Comparison of ENCODE assay signal across 7 cellular contexts in genomic region chr3:39407259-39407629, GRCh38. TPM values are rescaled to one million over a fixed set of nuclear protein-coding genes. Genes with fewer than 3 reads are reported as not detected.
DNase-seq lines count a peak whose midpoint lies in the region; ATAC-seq lines count a peak whose summit lies in the region.

No MANE protein-coding gene starts in this region.

- peaks cover 55% of the 10 kb centered on the region for H3K4me1 Mint-ChIP-seq in activated T-helper 1 cell treated with anti-CD3 and anti-CD28 coated beads, Interleukin-12 subunit alpha, Interleukin-12 subunit beta, Interleukin-2, Interleukin-4 antibody, amounts not matched to agents 30 ng/mL and 10 ng/mL and 1 ng/mL, durations not matched to agents 14 hours and 24 hours and 36 hours (ENCODE audit: low read depth)
- H3K4me1 Mint-ChIP-seq in stimulated activated memory B cell treated with anti-CD40 and anti-IgM and Interleukin-4, amounts not matched to agents 10 μg/mL and 1 μg/mL and 100 μg/mL, for 72 hours: peaks cover 41% of the 10 kb centered on the region

- peaks cover 49% of the 10 kb centered on the region for H3K36me3 Mint-ChIP-seq in activated T-helper 1 cell treated with anti-CD3 and anti-CD28 coated beads, Interleukin-12 subunit alpha, Interleukin-12 subunit beta, Interleukin-2, Interleukin-4 antibody, amounts not matched to agents 30 ng/mL and 10 ng/mL and 1 ng/mL, durations not matched to agents 14 hours and 24 hours and 36 hours (ENCODE audit: low read depth)
- H3K36me3 Mint-ChIP-seq in stimulated activated memory B cell treated with anti-CD40 and anti-IgM and Interleukin-4, amounts not matched to agents 10 μg/mL and 1 μg/mL and 100 μg/mL, for 72 hours: peaks cover 46% of the 10 kb centered on the region

- H3K9me3 ChIP-seq in HUES48 (ENCODE audit: control insufficient read depth, insufficient read depth, low read length) (no peaks in the 10 kb centered on the region), iPS-18a (ENCODE audit: control insufficient read depth, low read depth, low read length) (no peaks in the 10 kb centered on the region)

- peaks cover 27% of the 10 kb centered on the region for H3K4me1 ChIP-seq in HUES48 (ENCODE audit: control insufficient read depth, insufficient read depth, low read length)
- peaks cover 39% of the 10 kb centered on the region for H3K4me1 ChIP-seq in iPS-18a (ENCODE audit: control insufficient read depth, low read depth, low read length)

- no peak for ATAC-seq in stimulated activated memory B cell treated with anti-CD40 and anti-IgM and Interleukin-4, amounts not matched to agents 10 μg/mL and 1 μg/mL and 100 μg/mL, for 72 hours
- no peak for ATAC-seq in GM19328 (IDR thresholded peaks at IDR 0.05; ENCODE audit: unreplicated experiment)

- no peaks in the 10 kb centered on the region for H3K27me3 ChIP-seq in HUES48 (ENCODE audit: control insufficient read depth, insufficient read depth, low read length)
- H3K27me3 ChIP-seq in iPS-18a (ENCODE audit: control insufficient read depth, insufficient read depth, low read length): no peaks in the 10 kb centered on the region

- H3K36me3 ChIP-seq in HUES48 (ENCODE audit: control insufficient read depth, insufficient read depth, low read length) (peaks cover 53% of the 10 kb centered on the region), iPS-18a (ENCODE audit: control insufficient read depth, low read depth, low read length) (peaks cover 53% of the 10 kb centered on the region)

- peak overlapping the region; percentile 92 for H3K27ac ChIP-seq in HUES48 (ENCODE audit: low read depth, low read length)
- H3K27ac ChIP-seq in iPS-18a (ENCODE audit: low read length): peak overlapping the region; percentile 95

- no peak for DNase-seq in activated T-helper 1 cell treated with anti-CD3 and anti-CD28 coated beads, Interleukin-12 subunit alpha, Interleukin-12 subunit beta, Interleukin-2, Interleukin-4 antibody, amounts not matched to agents 30 ng/mL and 10 ng/mL and 1 ng/mL, durations not matched to agents 14 hours and 24 hours and 36 hours (ENCODE audit: low spot score)
- DNase-seq in EL (no peak), NCI-H2081 treated with DMSO at 0.1 percent for 48 hours (lab: John Stamatoyannopoulos, UW) (no peak)

- intact Hi-C loops in activated T-helper 1 cell treated with anti-CD3 and anti-CD28 coated beads, Interleukin-12 subunit alpha, Interleukin-12 subunit beta, Interleukin-2, Interleukin-4 antibody, amounts not matched to agents 30 ng/mL and 10 ng/mL and 1 ng/mL, durations not matched to agents 14 hours and 24 hours and 36 hours (cut with micrococcal nuclease): loop anchor here (5.0 to 10.0 kb wide), 2 partner anchors 752 to 1050 kb away; partner anchors contain the start of gene RPL14

- no peaks in the 10 kb centered on the region for H3K27me3 Mint-ChIP-seq in activated T-helper 1 cell treated with anti-CD3 and anti-CD28 coated beads, Interleukin-12 subunit alpha, Interleukin-12 subunit beta, Interleukin-2, Interleukin-4 antibody, amounts not matched to agents 30 ng/mL and 10 ng/mL and 1 ng/mL, durations not matched to agents 14 hours and 24 hours and 36 hours (ENCODE audit: insufficient read depth)
- no peaks in the 10 kb centered on the region for H3K27me3 Mint-ChIP-seq in stimulated activated memory B cell treated with anti-CD40 and anti-IgM and Interleukin-4, amounts not matched to agents 10 μg/mL and 1 μg/mL and 100 μg/mL, for 72 hours

- H3K9ac ChIP-seq in HUES48 (ENCODE audit: low read depth, low read length) (peak overlapping the region; percentile 96), iPS-18a (ENCODE audit: low read length) (peak overlapping the region; percentile 99)

- peak overlapping the region; percentile 90 for H3K4me3 Mint-ChIP-seq in activated T-helper 1 cell treated with anti-CD3 and anti-CD28 coated beads, Interleukin-12 subunit alpha, Interleukin-12 subunit beta, Interleukin-2, Interleukin-4 antibody, amounts not matched to agents 30 ng/mL and 10 ng/mL and 1 ng/mL, durations not matched to agents 14 hours and 24 hours and 36 hours
- peak overlapping the region; percentile 85 for H3K4me3 Mint-ChIP-seq in stimulated activated memory B cell treated with anti-CD40 and anti-IgM and Interleukin-4, amounts not matched to agents 10 μg/mL and 1 μg/mL and 100 μg/mL, for 72 hours

- H3K27ac Mint-ChIP-seq in activated T-helper 1 cell treated with anti-CD3 and anti-CD28 coated beads, Interleukin-12 subunit alpha, Interleukin-12 subunit beta, Interleukin-2, Interleukin-4 antibody, amounts not matched to agents 30 ng/mL and 10 ng/mL and 1 ng/mL, durations not matched to agents 14 hours and 24 hours and 36 hours: peak overlapping the region; percentile 94
- peak overlapping the region; percentile 87 for H3K27ac Mint-ChIP-seq in stimulated activated memory B cell treated with anti-CD40 and anti-IgM and Interleukin-4, amounts not matched to agents 10 μg/mL and 1 μg/mL and 100 μg/mL, for 72 hours

- H3K4me3 ChIP-seq in HUES48 (ENCODE audit: low read depth, low read length): peak overlapping the region; percentile 90
- H3K4me3 ChIP-seq in iPS-18a (ENCODE audit: low read length): peak overlapping the region; percentile 99

- H3K9me3 Mint-ChIP-seq in activated T-helper 1 cell treated with anti-CD3 and anti-CD28 coated beads, Interleukin-12 subunit alpha, Interleukin-12 subunit beta, Interleukin-2, Interleukin-4 antibody, amounts not matched to agents 30 ng/mL and 10 ng/mL and 1 ng/mL, durations not matched to agents 14 hours and 24 hours and 36 hours: no peaks in the 10 kb centered on the region
- H3K9me3 Mint-ChIP-seq in stimulated activated memory B cell treated with anti-CD40 and anti-IgM and Interleukin-4, amounts not matched to agents 10 μg/mL and 1 μg/mL and 100 μg/mL, for 72 hours: no peaks in the 10 kb centered on the region

RNA-seq across cellular contexts. Expression of gene RPSA, which starts 0.7 kb away (rescaled TPM):
- total RNA-seq in activated T-helper 1 cell treated with anti-CD3 and anti-CD28 coated beads, Interleukin-12 subunit alpha, Interleukin-12 subunit beta, Interleukin-2, Interleukin-4 antibody, amounts not matched to agents 30 ng/mL and 10 ng/mL and 1 ng/mL, durations not matched to agents 14 hours and 24 hours and 36 hours: 1,750 and 1,765 TPM in 2 replicates

RNA-seq across cellular contexts. Expression of gene SLC25A38, which starts 24.1 kb away (rescaled TPM):
- 40.0 and 43.1 TPM in 2 replicates for total RNA-seq in activated T-helper 1 cell treated with anti-CD3 and anti-CD28 coated beads, Interleukin-12 subunit alpha, Interleukin-12 subunit beta, Interleukin-2, Interleukin-4 antibody, amounts not matched to agents 30 ng/mL and 10 ng/mL and 1 ng/mL, durations not matched to agents 14 hours and 24 hours and 36 hours
